1 cellular context compared by ENCODE assay signal in genomic region chr18:59052965-59053960, GRCh38.
A peak's percentile ranks its signal among the peaks of the same experiment; 100 is the strongest.
TF ChIP-seq lines count a peak whose summit lies in the region.

No MANE protein-coding gene starts in this region.

TF ChIP-seq in HEK293, 187 proteins besides CTCF, POLR2A, EP300 and RAD21 (continued from another document):
- no peak for TF ChIP-seq ZNF645 (tag by site-specific recombination; IDR thresholded peaks at IDR 0.05)
- TF ChIP-seq ZBTB49 (tag by site-specific recombination; IDR thresholded peaks at IDR 0.05; ENCODE audit: low read depth): no peak
- TF ChIP-seq KLF10 (tag by site-specific recombination; IDR thresholded peaks at IDR 0.05): 0 out of 2 replicates have a peak, but pooled peaks have one; percentile 22
- TF ChIP-seq GFI1B (tag by site-specific recombination; IDR thresholded peaks at IDR 0.05): peak; percentile 83
- peak; percentile 99 for TF ChIP-seq FEZF1 (tag by site-specific recombination; IDR thresholded peaks at IDR 0.05)
- peak; percentile 81 for TF ChIP-seq KLF16 (tag by site-specific recombination; IDR thresholded peaks at IDR 0.05)
- TF ChIP-seq ZNF558 (tag by site-specific recombination; IDR thresholded peaks at IDR 0.05): no peak
- no peak for TF ChIP-seq ZNF791 (tag by site-specific recombination; IDR thresholded peaks at IDR 0.05)
- no peak for TF ChIP-seq ZNF513 (tag by site-specific recombination; IDR thresholded peaks at IDR 0.05)
- TF ChIP-seq ZNF37A (tag by site-specific recombination; IDR thresholded peaks at IDR 0.05): no peak
- no peak for TF ChIP-seq ZNF501 (tag by site-specific recombination; IDR thresholded peaks at IDR 0.05)
- no peak for TF ChIP-seq ZBTB7A (tag by site-specific recombination; IDR thresholded peaks at IDR 0.05; ENCODE audit: low read depth)
- TF ChIP-seq ZNF223 (tag by site-specific recombination; IDR thresholded peaks at IDR 0.05): no peak
- TF ChIP-seq ZNF561 (tag by site-specific recombination; IDR thresholded peaks at IDR 0.05; ENCODE audit: borderline replicate concordance): no peak
- no peak for TF ChIP-seq SETDB1 (IDR thresholded peaks at IDR 0.05; ENCODE audit: insufficient read length, low read length)
- TF ChIP-seq ZNF2 (tag by site-specific recombination; IDR thresholded peaks at IDR 0.05): no peak
- TF ChIP-seq PATZ1 (tag by site-specific recombination; IDR thresholded peaks at IDR 0.05): no peak
- no peak for TF ChIP-seq ZNF324 (tag by site-specific recombination; IDR thresholded peaks at IDR 0.05)
- TF ChIP-seq ZNF391 (tag by site-specific recombination; IDR thresholded peaks at IDR 0.05; ENCODE audit: borderline replicate concordance, low read depth): no peak
- no peak for TF ChIP-seq ZNF10 (tag by site-specific recombination; IDR thresholded peaks at IDR 0.05)
- TF ChIP-seq ZNF488 (tag by site-specific recombination; IDR thresholded peaks at IDR 0.05): no peak
- TF ChIP-seq ZNF549 (tag by site-specific recombination; IDR thresholded peaks at IDR 0.05): peak; percentile 51; the same call in 1 of the 2 replicates
- TF ChIP-seq ZNF302 (tag by site-specific recombination; IDR thresholded peaks at IDR 0.05; ENCODE audit: low read depth): peak; percentile 38; the same call in 1 of the 2 replicates
- no peak for TF ChIP-seq ZNF394 (tag by site-specific recombination; IDR thresholded peaks at IDR 0.05; ENCODE audit: borderline replicate concordance)
- no peak for TF ChIP-seq ZNF184 (tag by site-specific recombination; IDR thresholded peaks at IDR 0.05)
- no peak for TF ChIP-seq ZNF211 (tag by site-specific recombination; IDR thresholded peaks at IDR 0.05; ENCODE audit: low read depth)
- no peak for TF ChIP-seq ZNF654 (tag by site-specific recombination; IDR thresholded peaks at IDR 0.05; ENCODE audit: low read depth)
- TF ChIP-seq ZBTB26 (tag by site-specific recombination; optimal IDR thresholded peaks at IDR 0.05): no peak
- TF ChIP-seq ZNF266 (tag by site-specific recombination; IDR thresholded peaks at IDR 0.05; ENCODE audit: low read depth): no peak
- no peak for TF ChIP-seq ZNF138 (tag by site-specific recombination; IDR thresholded peaks at IDR 0.05; ENCODE audit: borderline replicate concordance)
- TF ChIP-seq ZNF174 (tag by site-specific recombination; IDR thresholded peaks at IDR 0.05): no peak
- no peak for TF ChIP-seq ZSCAN16 (tag by site-specific recombination; IDR thresholded peaks at IDR 0.05)
- peak; percentile 73; the same call in 1 of the 2 replicates for TF ChIP-seq KLF7 (tag by site-specific recombination; IDR thresholded peaks at IDR 0.05; ENCODE audit: borderline replicate concordance)
- no peak for TF ChIP-seq ZNF114 (tag by site-specific recombination; IDR thresholded peaks at IDR 0.05)
- no peak for TF ChIP-seq ZNF571 (tag by site-specific recombination; IDR thresholded peaks at IDR 0.05)
- TF ChIP-seq ZNF664 (tag by site-specific recombination; IDR thresholded peaks at IDR 0.05): 0 out of 2 replicates have a peak, but pooled peaks have one; percentile 27
- TF ChIP-seq ZBTB48 (tag by site-specific recombination; IDR thresholded peaks at IDR 0.05): no peak
- no peak for TF ChIP-seq ZNF658 (tag by site-specific recombination; IDR thresholded peaks at IDR 0.05)
- TF ChIP-seq PRDM4 (tag by site-specific recombination; IDR thresholded peaks at IDR 0.05): peak; percentile 83
- TF ChIP-seq ZNF626 (tag by site-specific recombination; IDR thresholded peaks at IDR 0.05): no peak
- no peak for TF ChIP-seq ZNF555 (tag by site-specific recombination; conservative IDR thresholded peaks at IDR 0.05)
